In genomic region chr20:4869290-4870193, GRCh38 we compare ENCODE assay signal across 10 cellular contexts. TPM values are rescaled to one million over a fixed set of nuclear protein-coding genes. Genes with fewer than 3 reads are reported as not detected.
DNase-seq lines count a peak whose midpoint lies in the region; ATAC-seq, FAIRE-seq and TF ChIP-seq lines count a peak whose summit lies in the region.
"Had no signal": no experiment of that assay in that cellular context is flagged by ENCODE, and none has a peak within 500 bp of the region (broad histone marks: within the 10 kb centered on the region; RNA-seq: fewer than 3 reads in every experiment).

No MANE protein-coding gene starts in this region.

- H2AFZ ChIP-seq in HepG2 (ENCODE audit: low read length) = no peak overlapping the region

- 0 out of 2 replicates have a peak, but pooled peaks cover 8% of the 10 kb centered on the region for H3K4me1 ChIP-seq in HepG2 (ENCODE audit: insufficient read depth, low read length)

- TF ChIP-seq RAD21 in HepG2 (CRISPR knock-in tag; IDR thresholded peaks at IDR 0.05) = no peak

- ATAC-seq in HepG2 = no peak
- ATAC-seq in HG02642 (IDR thresholded peaks at IDR 0.05; ENCODE audit: poor library complexity, unreplicated experiment) = no peak

- intact Hi-C loops in HepG2 (cut with micrococcal nuclease; ENCODE audit: unreplicated experiment) = no loop called here

- no peak for TF ChIP-seq EP300 in HepG2 (IDR thresholded peaks at IDR 0.05; ENCODE audit: low read depth in 2 of 2, low read length in 2 of 2)
- no peak for TF ChIP-seq EP300 in HepG2 (CRISPR knock-in tag; IDR thresholded peaks at IDR 0.05; ENCODE audit: borderline replicate concordance)

- no TSS peak for BruUV-seq in HepG2 (replicated peaks; lab: Mats Ljungman, UMichigan)

- in situ Hi-C loops in HepG2 (cut with HindIII; ENCODE audit: extremely low pct_ligation_motif_present, low pct_unique_long_range_greater_than_20kb) = no loop called here

- DNase-seq in COR-L47 (lab: John Stamatoyannopoulos, UW) (peak; percentile 24), HepG2 (ENCODE audit: low spot score) (no peak), SKM-1 (lab: John Stamatoyannopoulos, UW; ENCODE audit: unreplicated experiment) (no peak), cerebellar cortex (ENCODE audit: low spot score) (no peak)
- peak; percentile 95 for DNase-seq in Jurkat, Clone E6-1 (ENCODE audit: low read depth, low spot score)
- peak; percentile 4 for DNase-seq in activated CD4-positive, alpha-beta T cell treated with anti-CD3 and anti-CD28 coated beads, Interleukin-2, amount 50 U/mL, for 1 hour
- DNase-seq: HFFc6, NCI-H1930 had no signal

- no peak for TF ChIP-seq CTCF in HepG2 (CRISPR knock-in tag; IDR thresholded peaks at IDR 0.05)

- 95% methylated on average over 20 of the region's 20 CpGs for whole genome bisulfite sequencing in HepG2 (ENCODE audit: low lambda C conversion rate)

- no peak overlapping the region for H3K4me2 ChIP-seq in HepG2 (ENCODE audit: low read depth, low read length)

- H4K20me1 ChIP-seq in HepG2 (ENCODE audit: insufficient read depth, low read length) = no peaks in the 10 kb centered on the region

- H3K9ac ChIP-seq in HepG2 (ENCODE audit: insufficient read depth, low read depth, low read length) = no peak overlapping the region

- CTCF ChIA-PET in HepG2 (lab: Yijun Ruan, JAX; ENCODE audit: low intra/inter-chr PET ratio, low total read pairs) = no interaction called here

- FAIRE-seq in HepG2 (lab: Jason Lieb, UNC) = peak; percentile 66
- FAIRE-seq: keratinocyte had no signal

- H3K36me3 ChIP-seq in HepG2 (replicated peaks in 1 of 2; ENCODE audit: control insufficient read depth in 1 of 2, insufficient read depth in 2 of 2, low read length in 2 of 2) = peaks cover 53 to 83% of the 10 kb centered on the region in 2 experiments

- H3K27me3 ChIP-seq in HepG2 (ENCODE audit: control insufficient read depth in 1 of 2, insufficient read depth in 2 of 2, low read length in 2 of 2) = no peaks in the 10 kb centered on the region

- H3K4me3 ChIP-seq in Jurkat, Clone E6-1 (ENCODE audit: low read length) = peak overlapping the region; percentile 9; the same call in 1 of the 2 replicates
- no peak overlapping the region for H3K4me3 ChIP-seq in HepG2 (replicated peaks in 1 of 3; ENCODE audit: insufficient read depth in 1 of 3, low read depth in 2 of 3, low read length in 3 of 3)

- no peak for TF ChIP-seq POLR2A in HepG2 (IDR thresholded peaks at IDR 0.05; ENCODE audit: insufficient read depth in 1 of 2, low read depth in 2 of 2, low read length in 2 of 2)

- no peaks in the 10 kb centered on the region for H3K9me3 ChIP-seq in HepG2 (ENCODE audit: low read length)

- POLR2A ChIA-PET in HepG2 (lab: Yijun Ruan, JAX) = no interaction called here

- no peak overlapping the region for H3K27ac ChIP-seq in HepG2 (ENCODE audit: extremely low read length, insufficient read depth, low read length)

- no peaks in the 10 kb centered on the region for H3K79me2 ChIP-seq in HepG2 (ENCODE audit: insufficient read depth, low read length)

TF ChIP-seq in HepG2, 621 proteins besides CTCF, POLR2A, EP300 and RAD21:
- TF ChIP-seq SP4 (CRISPR knock-in tag; IDR thresholded peaks at IDR 0.05) (no peak), KAT8 (CRISPR knock-in tag; IDR thresholded peaks at IDR 0.05) (no peak), FOXA1 (IDR thresholded peaks at IDR 0.05) (no peak), FOXA1 (CRISPR knock-in tag; IDR thresholded peaks at IDR 0.05) (peak; percentile 49; the same call in 1 of the 2 replicates), ZBTB38 (CRISPR knock-in tag; IDR thresholded peaks at IDR 0.05) (0 out of 2 replicates have a peak, but pooled peaks have one; percentile 31), RBM22 (optimal IDR thresholded peaks at IDR 0.05; ENCODE audit: low read length) (peak; percentile 82), ZNF614 (CRISPR knock-in tag; IDR thresholded peaks at IDR 0.05; ENCODE audit: borderline replicate concordance) (no peak), ATAD3A (CRISPR knock-in tag; IDR thresholded peaks at IDR 0.05) (no peak)
- TF ChIP-seq, protein P1, sequence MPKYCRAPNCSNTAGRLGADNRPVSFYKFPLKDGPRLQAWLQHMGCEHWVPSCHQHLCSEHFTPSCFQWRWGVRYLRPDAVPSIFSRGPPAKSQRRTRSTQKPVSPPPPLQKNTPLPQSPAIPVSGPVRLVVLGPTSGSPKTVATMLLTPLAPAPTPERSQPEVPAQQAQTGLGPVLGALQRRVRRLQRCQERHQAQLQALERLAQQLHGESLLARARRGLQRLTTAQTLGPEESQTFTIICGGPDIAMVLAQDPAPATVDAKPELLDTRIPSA (CRISPR knock-in tag; IDR thresholded peaks at IDR 0.05; ENCODE audit: borderline replicate concordance) = no peak

RNA-seq across cellular contexts. Expression of gene RASSF2, which starts 46.1 kb away (rescaled TPM):
- polyA plus RNA-seq in Jurkat, Clone E6-1 (2012; ENCODE audit: insufficient read depth, insufficient read length) = 12.7 TPM
- total RNA-seq in HepG2 (2016; rRNA removed; fragmentation: Illumina TruSeq; extraction: Trizol) = 0.53 and 0.83 TPM in 2 replicates
- under 0.01 and 0.09 TPM in 2 replicates for total RNA-seq in HepG2 (2016; cell fraction: cytosol; rRNA removed; fragmentation: Illumina TruSeq; extraction: Trizol; ENCODE audit: low read depth)
- 0.61 and 0.86 TPM in 2 replicates for total RNA-seq in HepG2 (2016; cell fraction: insoluble cytoplasmic fraction; rRNA removed; fragmentation: Illumina TruSeq; extraction: Trizol)
- 0.25 and 0.31 TPM in 2 replicates for total RNA-seq in HepG2 (2016; cell fraction: membrane; rRNA removed; fragmentation: Illumina TruSeq; extraction: Trizol)
- 0.19 and 0.44 TPM in 2 replicates for total RNA-seq in HepG2 (2016; cell fraction: nucleus; rRNA removed; fragmentation: Illumina TruSeq; extraction: Trizol)
- 0.09 and 0.16 TPM in 2 replicates for polyA plus RNA-seq in HepG2 (2011; rRNA removed)
- 0.09 and 0.10 TPM in 2 replicates for polyA plus RNA-seq in HepG2 (2011; cell fraction: cytosol; rRNA removed)
- 0.11 and 0.19 TPM in 2 replicates for polyA plus RNA-seq in HepG2 (2011; cell fraction: nucleus; rRNA removed)
- polyA plus RNA-seq in HepG2 (2012) = 0.05 and 0.08 TPM in 2 replicates
- polyA plus RNA-seq in HepG2 (2016; cell fraction: cytosol; fragmentation: Illumina TruSeq; extraction: Trizol; ENCODE audit: low read depth) = 0.06 and 0.08 TPM in 2 replicates
- polyA plus RNA-seq in HepG2 (2016; cell fraction: insoluble cytoplasmic fraction; fragmentation: Illumina TruSeq; extraction: Trizol; ENCODE audit: low read depth) = 0.59 and 0.73 TPM in 2 replicates
- 0.10 and 0.11 TPM in 2 replicates for polyA plus RNA-seq in HepG2 (2016; cell fraction: membrane; fragmentation: Illumina TruSeq; extraction: Trizol; ENCODE audit: low read depth)
- polyA plus RNA-seq in HepG2 (2016; cell fraction: nucleus; fragmentation: Illumina TruSeq; extraction: Trizol; ENCODE audit: insufficient read depth, low read depth) = 0.48 and 0.55 TPM in 2 replicates
- polyA minus RNA-seq in HepG2 (2011; rRNA and poly(A)+ RNA removed; ENCODE audit: low replicate concordance) = 0.06 TPM in 1 of 2 replicates, not detected in the other
- polyA minus RNA-seq in HepG2 (2011; cell fraction: cytosol; rRNA and poly(A)+ RNA removed) = 0.10 TPM in 1 of 2 replicates, not detected in the other
- 0.12 and 0.13 TPM in 2 replicates for polyA minus RNA-seq in HepG2 (2011; cell fraction: nucleus; rRNA and poly(A)+ RNA removed)

Comparison
In these comparisons a context has a peak if more than half of its experiments do, and no peak if none do; other contexts are left out.
1. DNase-seq: peak in COR-L47 (single experiment), Jurkat, Clone E6-1 (single experiment) and activated CD4-positive, alpha-beta T cell treated with anti-CD3 and anti-CD28 coated beads, Interleukin-2, amount 50 U/mL, for 1 hour (single experiment); none in HepG2 (single experiment), SKM-1 (single experiment) and cerebellar cortex (single experiment).